ENCODE assay signal across 18 cellular contexts in genomic region chr16:51157698-51158097, GRCh38. TPM values are rescaled to one million over a fixed set of nuclear protein-coding genes. Genes with fewer than 3 reads are reported as not detected.
DNase-seq lines count a peak whose midpoint lies in the region; ATAC-seq and TF ChIP-seq lines count a peak whose summit lies in the region.
"Had no signal": no experiment of that assay in that cellular context is flagged by ENCODE, and none has a peak within 500 bp of the region (broad histone marks: within the 10 kb centered on the region; RNA-seq: fewer than 3 reads in every experiment).

No MANE protein-coding gene starts in this region.

- no peaks in the 10 kb centered on the region for H3K36me3 Mint-ChIP-seq in glutamatergic neuron (ENCODE audit: unreplicated experiment)

- no peak overlapping the region for H3K4me3 ChIP-seq in SJSA1
- H3K4me3 ChIP-seq in right lobe of liver, result no peak overlapping the region
- H3K4me3 ChIP-seq in thyroid gland (replicated peaks in 1 of 3), result no peak overlapping the region
- H3K4me3 ChIP-seq: HAP-1, SK-N-MC had no signal

- peaks cover 24% of the 10 kb centered on the region for H3K27me3 Mint-ChIP-seq in glutamatergic neuron (ENCODE audit: unreplicated experiment)

- H3K27ac Mint-ChIP-seq in glutamatergic neuron (ENCODE audit: unreplicated experiment), result peak overlapping the region; percentile 7

- H3K4me1 ChIP-seq in SJSA1 (replicated peaks) (peaks cover 66% of the 10 kb centered on the region), right lobe of liver (peaks cover 0 to 31% (median 10%) of the 10 kb centered on the region in 4 donors), thyroid gland (peaks cover 29 to 30% of the 10 kb centered on the region in 2 donors)

- DNase-seq in SJSA1 (ENCODE audit: low read depth in 1 of 2, low spot score in 2 of 2) (peak in 1 of 2 experiments; percentile 62), glutamatergic neuron (no peak), right lobe of liver (no peak), thyroid gland (no peak), SKM-1 treated with dmso at 0.1 percent for 144 hours (lab: John Stamatoyannopoulos, UW; ENCODE audit: unreplicated experiment) (no peak), HT-29 (ENCODE audit: low spot score) (no peak)
- no peak for DNase-seq in stimulated activated CD4-positive, alpha-beta T cell treated with anti-CD3 and anti-CD28 coated beads, Interleukin-4, amount 100 ng/mL, for 24 hours
- DNase-seq: DND-41, GDM1, KG1, NCI-H1048, NCI-H1436 treated with DMSO at 0.1 percent for 48 hours, NCI-H2029 treated with DMSO at 0.1 percent for 48 hours, NCI-H524 had no signal

- ATAC-seq in right lobe of liver (peak; percentile 31 to 42 (median 38)), GM18873 (IDR thresholded peaks at IDR 0.05; ENCODE audit: low FRiP score, unreplicated experiment) (no peak)

- H3K27me3 ChIP-seq in SJSA1 (replicated peaks) (no peaks in the 10 kb centered on the region), right lobe of liver (no peaks in the 10 kb centered on the region), thyroid gland (no peaks in the 10 kb centered on the region)

- peaks cover 8% of the 10 kb centered on the region for H3K9me3 Mint-ChIP-seq in glutamatergic neuron (ENCODE audit: unreplicated experiment)

- TF ChIP-seq CTCF in glutamatergic neuron (IDR thresholded peaks at IDR 0.05; ENCODE audit: partially characterized antibody, unreplicated experiment), result no peak
- TF ChIP-seq CTCF in right lobe of liver (IDR thresholded peaks at IDR 0.05), result no peak
- no peak for TF ChIP-seq CTCF in thyroid gland (IDR thresholded peaks at IDR 0.05)

- intact Hi-C loops in right lobe of liver (cut with DNase I) (no loop called here), thyroid gland (cut with DNase I) (no loop called here)

- peaks cover 54% of the 10 kb centered on the region for H3K4me1 Mint-ChIP-seq in glutamatergic neuron (ENCODE audit: low read depth, unreplicated experiment)

- H3K4me3 Mint-ChIP-seq in glutamatergic neuron (ENCODE audit: unreplicated experiment), result no peak overlapping the region

- H3K9me3 ChIP-seq in SJSA1 (replicated peaks) (no peaks in the 10 kb centered on the region), right lobe of liver (no peaks in the 10 kb centered on the region), thyroid gland (no peaks in the 10 kb centered on the region)
- H3K9me3 ChIP-seq: HAP-1 had no signal

- H3K27ac ChIP-seq in SJSA1 (peak overlapping the region; percentile 81), right lobe of liver (peak overlapping the region; percentile 16 to 99 (median 89)), thyroid gland (peak overlapping the region; percentile 99)
- H3K27ac ChIP-seq: C4-2B, SK-N-MC had no signal

- H3K36me3 ChIP-seq in SJSA1, result no peaks in the 10 kb centered on the region
- H3K36me3 ChIP-seq in right lobe of liver, result no peaks in the 10 kb centered on the region
- H3K36me3 ChIP-seq in thyroid gland, result no peaks in the 10 kb centered on the region
- H3K36me3 ChIP-seq: HAP-1 had no signal

- WGBS in right lobe of liver (ENCODE audit: insufficient coverage, low coverage, low lambda C conversion rate, missing lambda C conversion rate), result 4% methylated on average over 2 of the region's 2 CpGs
- WGBS in thyroid gland, 2 donors, result 31 to 32% methylated on average over 2 of the region's 2 CpGs

- TF ChIP-seq POLR2A in right lobe of liver (IDR thresholded peaks at IDR 0.05) (no peak), thyroid gland (IDR thresholded peaks at IDR 0.05) (no peak)

RNA-seq across cellular contexts. Expression of gene SALL1, which starts 6.6 kb away (rescaled TPM):
- total RNA-seq in SJSA1 (2014; rRNA removed; shearing (Covaris generic)), result 7.1 and 13.3 TPM in 2 replicates
- 35.7 TPM for total RNA-seq in glutamatergic neuron (ENCODE audit: unreplicated experiment)
- 10 to 100 TPM; 22.9 to 30.1 (median 26.4) TPM for total RNA-seq in right lobe of liver
- total RNA-seq in thyroid gland, result 10 to 100 TPM; 23.0 to 57.0 (median 44.0) TPM
- total RNA-seq in HT-29 (2014; rRNA removed; shearing (Covaris generic)), result not detected in 2 replicates
